Comparison of ENCODE assay signal across 13 cellular contexts in the genomic region with DNA sequence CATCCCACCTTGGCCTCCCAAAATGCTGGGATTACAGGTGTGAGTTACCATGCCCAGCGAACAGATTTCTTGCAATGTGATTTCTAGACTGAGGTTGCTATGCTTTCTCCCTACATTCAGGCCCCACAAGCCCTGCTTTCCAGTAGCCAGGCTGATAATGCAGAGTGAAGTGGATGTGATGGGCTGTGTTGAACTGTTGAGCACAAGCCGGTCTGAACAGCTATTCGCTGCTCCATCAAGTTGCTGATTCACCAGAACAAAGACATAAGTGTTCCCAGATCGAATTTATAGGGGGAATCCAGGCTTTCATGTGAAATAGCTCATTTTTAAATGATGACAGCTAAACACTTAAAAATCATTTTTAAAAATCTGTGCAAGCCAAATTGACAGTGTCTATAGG. TPM values are rescaled to one million over a fixed set of nuclear protein-coding genes. Genes with fewer than 3 reads are reported as not detected.
"Had no signal": no experiment of that assay in that cellular context is flagged by ENCODE, and none has a peak within 500 bp of the region (broad histone marks: within the 10 kb centered on the region; RNA-seq: fewer than 3 reads in every experiment).

No MANE protein-coding gene starts in this region.

- H3K9me3 ChIP-seq: colonic mucosa, suprapubic skin had no signal

- H3K27me3 Mint-ChIP-seq: type B pancreatic cell had no signal

- H3K27me3 ChIP-seq: colonic mucosa, suprapubic skin had no signal

- H3K36me3 Mint-ChIP-seq: activated naive CD4-positive, alpha-beta T cell treated with anti-CD3 and anti-CD28 coated beads, Interleukin-2, amount 10 ng/mL, durations not matched to agents 7 days and 5 days; natural killer cell had no signal

- ATAC-seq: left lobe of liver; natural killer cell; right cardiac atrium; stimulated activated naive CD8-positive, alpha-beta T cell treated with anti-CD3 and anti-CD28 coated beads, Interleukin-15, Interleukin-2, amounts not matched to agents 100 U/mL and 50 U/mL, for 24 hours had no signal

- H3K4me3 ChIP-seq: colonic mucosa, suprapubic skin had no signal

- DNase-seq: activated CD4-positive, alpha-beta T cell treated with anti-CD3 and anti-CD28 coated beads, Interleukin-2, amount 50 U/mL, for 1 hour; activated naive CD4-positive, alpha-beta T cell treated with anti-CD3 and anti-CD28 coated beads, Interleukin-2, amount 10 ng/mL, durations not matched to agents 7 days and 5 days; caudate nucleus; colonic mucosa; natural killer cell; right cardiac atrium; stimulated activated naive CD8-positive, alpha-beta T cell treated with anti-CD3 and anti-CD28 coated beads, Interleukin-15, Interleukin-2, amounts not matched to agents 100 U/mL and 50 U/mL, for 24 hours; SW 1271 had no signal

- H3K27ac Mint-ChIP-seq: activated naive CD4-positive, alpha-beta T cell treated with anti-CD3 and anti-CD28 coated beads, Interleukin-2, amount 10 ng/mL, durations not matched to agents 7 days and 5 days; activated T-helper 2 cell treated with anti-CD3 and anti-CD28 coated beads, Interferon-gamma antibody, Interleukin-2, Interleukin-4, amounts not matched to agents 10 μg/mL and 5 μg/mL and 100 μg/mL, durations not matched to agents 14 hours and 24 hours and 36 hours; natural killer cell; T-helper 2 cell treated with Interferon-gamma antibody and Interleukin-4, amounts not matched to agents 5 μg/mL and 100 μg/mL, for 36 hours; type B pancreatic cell had no signal

- H3K4me1 ChIP-seq: colonic mucosa, suprapubic skin had no signal

- H3K27ac ChIP-seq: colonic mucosa, suprapubic skin had no signal

- H3K4me3 Mint-ChIP-seq: activated naive CD4-positive, alpha-beta T cell treated with anti-CD3 and anti-CD28 coated beads, Interleukin-2, amount 10 ng/mL, durations not matched to agents 7 days and 5 days; natural killer cell; T-helper 2 cell treated with Interferon-gamma antibody and Interleukin-4, amounts not matched to agents 5 μg/mL and 100 μg/mL, for 36 hours; type B pancreatic cell had no signal

- H3K9me3 Mint-ChIP-seq: activated naive CD4-positive, alpha-beta T cell treated with anti-CD3 and anti-CD28 coated beads, Interleukin-2, amount 10 ng/mL, durations not matched to agents 7 days and 5 days; natural killer cell; T-helper 2 cell treated with Interferon-gamma antibody and Interleukin-4, amounts not matched to agents 5 μg/mL and 100 μg/mL, for 36 hours; type B pancreatic cell had no signal

RNA-seq across cellular contexts. Expression of a gene that starts 8.0 kb away (rescaled TPM):
- total RNA-seq: activated T-helper 2 cell treated with anti-CD3 and anti-CD28 coated beads, Interferon-gamma antibody, Interleukin-2, Interleukin-4, amounts not matched to agents 10 μg/mL and 5 μg/mL and 100 μg/mL, durations not matched to agents 14 hours and 24 hours and 36 hours; natural killer cell had no signal
